Comparison of ENCODE assay signal across 22 cellular contexts in genomic region chr7:113875224-113875623, GRCh38. TPM values are rescaled to one million over a fixed set of nuclear protein-coding genes. Genes with fewer than 3 reads are reported as not detected.
A peak's percentile ranks its signal among the peaks of the same experiment; 100 is the strongest.
DNase-seq lines count a peak whose midpoint lies in the region; ATAC-seq, FAIRE-seq and TF ChIP-seq lines count a peak whose summit lies in the region.
"Had no signal": no experiment of that assay in that cellular context is flagged by ENCODE, and none has a peak within 500 bp of the region (broad histone marks: within the 10 kb centered on the region; RNA-seq: fewer than 3 reads in every experiment).

No MANE protein-coding gene starts in this region.

- DNase-seq in ELR (ENCODE audit: low read depth) (peak; percentile 19), bronchial epithelial cell (ENCODE audit: low read depth) (peak; percentile 6), neuronal stem cell (ENCODE audit: low spot score) (no peak), AG20443 (ENCODE audit: low spot score) (no peak), ascending aorta (ENCODE audit: low spot score in 2 of 2) (no peak)
- DNase-seq: 8988T; BE2C; C1 segment of cervical spinal cord; Caco-2; CD4-positive, alpha-beta T cell; DMS79 treated with DMSO at 0.1 percent for 48 hours; GOT3; H9; KBM-7 had no signal

- H3K18ac ChIP-seq in neuronal stem cell (ENCODE audit: low read length), result no peak overlapping the region

- H4K91ac ChIP-seq in neuronal stem cell (ENCODE audit: low read depth, low read length, poor library complexity), result no peak overlapping the region

- intact Hi-C loops in ascending aorta (cut with DNase I), result no loop called here

- peak overlapping the region; percentile 82 for H2BK12ac ChIP-seq in neuronal stem cell (ENCODE audit: low read length)

- no peak overlapping the region for H2BK5ac ChIP-seq in neuronal stem cell (ENCODE audit: low read length)

- no peaks in the 10 kb centered on the region for H3K4me1 ChIP-seq in neuronal stem cell (ENCODE audit: control insufficient read depth in 2 of 2, insufficient read depth in 1 of 2, low read depth in 1 of 2, low read length in 2 of 2)
- H3K4me1 ChIP-seq in ascending aorta, result no peaks in the 10 kb centered on the region
- H3K4me1 ChIP-seq: BE2C, Caco-2 had no signal

- H3K27ac ChIP-seq in neuronal stem cell (replicated peaks; ENCODE audit: low read length) (no peak overlapping the region), ascending aorta (no peak overlapping the region)

- H3K27me3 ChIP-seq in bronchial epithelial cell (ENCODE audit: control insufficient read depth, insufficient read depth, low read length), result no peaks in the 10 kb centered on the region
- no peaks in the 10 kb centered on the region for H3K27me3 ChIP-seq in neuronal stem cell (ENCODE audit: control insufficient read depth in 3 of 3, insufficient read depth in 3 of 3, low read depth in 1 of 3, low read length in 3 of 3)
- H3K27me3 ChIP-seq in ascending aorta, result no peaks in the 10 kb centered on the region
- H3K27me3 ChIP-seq: BE2C had no signal

- no peak overlapping the region for H2AK5ac ChIP-seq in neuronal stem cell (ENCODE audit: low read depth, low read length)

- TF ChIP-seq CTCF in bronchial epithelial cell (IDR thresholded peaks at IDR 0.05; ENCODE audit: insufficient read depth, low read length, severe bottlenecking) (no peak), ascending aorta (IDR thresholded peaks at IDR 0.05) (no peak)

- ATAC-seq in HG03521 (IDR thresholded peaks at IDR 0.05; ENCODE audit: unreplicated experiment) (no peak), GM18868 (IDR thresholded peaks at IDR 0.05; ENCODE audit: unreplicated experiment) (no peak)
- ATAC-seq: GM12878, HepG2 had no signal

- no peak overlapping the region for H3K4ac ChIP-seq in neuronal stem cell (ENCODE audit: low read length)

- H3K23ac ChIP-seq in neuronal stem cell (ENCODE audit: low read depth, low read length, poor library complexity), result no peak overlapping the region

- H3K4me3 ChIP-seq in bronchial epithelial cell (ENCODE audit: low read depth, low read length) (no peak overlapping the region), neuronal stem cell (ENCODE audit: low read length in 2 of 2) (no peak overlapping the region), ascending aorta (no peak overlapping the region)
- H3K4me3 ChIP-seq: GM12878 had no signal

- H3K4me2 ChIP-seq in neuronal stem cell (ENCODE audit: insufficient read depth, low read length, poor library complexity, severe bottlenecking), result no peak overlapping the region

- FAIRE-seq in A204.1 (lab: Jason Lieb, UNC), result peak; percentile 44
- FAIRE-seq in bronchial epithelial cell (lab: Jason Lieb, UNC), result no peak
- FAIRE-seq: D721Med, GM12878, HepG2 had no signal

- no peak overlapping the region for H4K8ac ChIP-seq in neuronal stem cell (ENCODE audit: low read depth, low read length)

- H2AFZ ChIP-seq in neuronal stem cell (ENCODE audit: low read length), result no peak overlapping the region

- WGBS in neuronal stem cell (ENCODE audit: extremely low coverage in 2 of 2, insufficient read length in 2 of 2, insufficient replicate concordance in 1 of 2), 2 donors, result no CpG with 5 or more reads among the region's 2 CpGs

- no peak overlapping the region for H3K9ac ChIP-seq in neuronal stem cell (ENCODE audit: low read depth, low read length, poor library complexity)

- H3K9me3 ChIP-seq in neuronal stem cell (replicated peaks in 1 of 2; ENCODE audit: control insufficient read depth in 2 of 2, insufficient read depth in 1 of 2, low read depth in 1 of 2, low read length in 2 of 2) (no peaks in the 10 kb centered on the region), ascending aorta (no peaks in the 10 kb centered on the region)
- H3K9me3 ChIP-seq: BE2C, Caco-2 had no signal

- H2BK120ac ChIP-seq in neuronal stem cell (ENCODE audit: low read depth, low read length), result no peak overlapping the region

- H3K36me3 ChIP-seq in bronchial epithelial cell (ENCODE audit: control insufficient read depth, insufficient read depth, low read length) (no peaks in the 10 kb centered on the region), neuronal stem cell (replicated peaks in 1 of 2; ENCODE audit: control insufficient read depth in 2 of 2, insufficient read depth in 2 of 2, low read length in 2 of 2) (no peaks in the 10 kb centered on the region), ascending aorta (no peaks in the 10 kb centered on the region)
- H3K36me3 ChIP-seq: BE2C had no signal

- H2BK15ac ChIP-seq in neuronal stem cell (ENCODE audit: low read length), result no peak overlapping the region

- H3K14ac ChIP-seq in neuronal stem cell (ENCODE audit: low read length), result no peak overlapping the region

- H3K79me1 ChIP-seq in neuronal stem cell (ENCODE audit: low read depth, low read length), result no peaks in the 10 kb centered on the region

RNA-seq across cellular contexts. Expression of gene PPP1R3A, which starts 43.6 kb away (rescaled TPM):
- total RNA-seq in bronchial epithelial cell, result not detected in 2 replicates
- polyA plus RNA-seq in neuronal stem cell (2013, experiment 1 of 2), result not detected
- not detected for polyA plus RNA-seq in neuronal stem cell (2013, experiment 2 of 2)
- total RNA-seq in ascending aorta, result not detected
- total RNA-seq: Caco-2; CD4-positive, alpha-beta T cell; G401; GM12878; H9; HepG2 had no signal
- polyA plus RNA-seq: GM12878, HepG2, IgD-negative memory B cell had no signal

Comparison
In these comparisons a context has a peak if more than half of its experiments do, and no peak if none do; other contexts are left out.
1. DNase-seq: peak in ELR (single experiment) and bronchial epithelial cell (single experiment); none in neuronal stem cell (single experiment), AG20443 (single experiment) and ascending aorta (0 of 2).